ENCODE assay signal across 9 cellular contexts in the genomic region with DNA sequence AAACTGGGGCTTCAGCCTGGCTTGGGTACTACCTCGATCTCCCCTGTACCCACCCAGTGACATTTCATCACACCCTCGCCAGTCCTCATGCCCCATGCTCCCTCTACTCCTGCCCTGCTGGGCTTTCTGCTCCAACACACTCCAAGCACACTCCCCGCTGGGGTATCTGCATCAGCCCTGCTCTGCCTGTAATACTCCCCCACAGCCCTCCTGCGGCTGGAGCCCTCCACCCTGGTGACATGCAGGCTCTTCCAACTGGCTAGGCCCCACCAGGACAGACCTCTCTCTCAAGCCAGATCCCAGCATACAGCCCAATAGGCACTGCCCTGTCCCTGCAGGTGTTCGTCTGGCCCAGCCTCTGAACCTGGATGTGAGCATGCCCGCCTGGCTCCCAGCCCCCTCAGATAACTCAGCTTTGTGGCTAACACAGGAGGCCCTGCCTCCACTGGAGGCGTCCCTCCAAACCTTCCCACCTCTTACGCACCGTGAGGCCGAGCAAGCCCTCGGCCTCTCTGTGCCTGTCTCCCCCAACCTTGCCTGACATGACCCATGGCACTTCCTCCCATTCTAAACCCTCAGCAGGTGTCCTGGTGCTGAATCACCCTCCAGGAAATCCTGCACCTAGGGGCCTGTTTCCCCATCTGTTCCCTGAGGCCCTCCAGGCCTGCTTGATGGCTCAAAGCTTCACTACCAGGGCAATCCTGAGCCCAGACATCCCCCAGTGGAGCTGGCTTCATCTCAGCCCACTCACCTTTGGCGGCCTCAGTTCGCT. TPM values are rescaled to one million over a fixed set of nuclear protein-coding genes. Genes with fewer than 3 reads are reported as not detected.
DNase-seq lines count a peak whose midpoint lies in the region; ATAC-seq, FAIRE-seq and TF ChIP-seq lines count a peak whose summit lies in the region.
"Had no signal": no experiment of that assay in that cellular context is flagged by ENCODE, and none has a peak within 500 bp of the region (broad histone marks: within the 10 kb centered on the region; RNA-seq: fewer than 3 reads in every experiment).

No MANE protein-coding gene starts in this region.

- H3K4me1 Mint-ChIP-seq in activated naive CD8-positive, alpha-beta T cell treated with anti-CD3 and anti-CD28 coated beads, Interleukin-2, amount 10 ng/mL, durations not matched to agents 7 days and 5 days = peaks cover 7% of the 10 kb centered on the region
- H3K4me1 Mint-ChIP-seq in activated naive CD8-positive, alpha-beta T cell treated with anti-CD3 and anti-CD28 coated beads for 36 hours = peaks cover 9% of the 10 kb centered on the region
- H3K4me1 Mint-ChIP-seq in endodermal cell = peaks cover 11% of the 10 kb centered on the region

- no peaks in the 10 kb centered on the region for H3K9me3 ChIP-seq in endodermal cell (ENCODE audit: control insufficient read depth, low read length)

- H3K36me3 Mint-ChIP-seq in activated naive CD8-positive, alpha-beta T cell treated with anti-CD3 and anti-CD28 coated beads, Interleukin-2, amount 10 ng/mL, durations not matched to agents 7 days and 5 days = no peaks in the 10 kb centered on the region
- no peaks in the 10 kb centered on the region for H3K36me3 Mint-ChIP-seq in activated naive CD8-positive, alpha-beta T cell treated with anti-CD3 and anti-CD28 coated beads for 36 hours
- H3K36me3 Mint-ChIP-seq in endodermal cell (ENCODE audit: low read depth) = peaks cover 26% of the 10 kb centered on the region

- no peak for TF ChIP-seq CTCF in endodermal cell (conservative IDR thresholded peaks at IDR 0.05)

- H3K4me1 ChIP-seq in endodermal cell (ENCODE audit: control insufficient read depth, insufficient read depth, low read length) = peaks cover 9% of the 10 kb centered on the region

- no peak overlapping the region for H3K4me3 Mint-ChIP-seq in activated naive CD8-positive, alpha-beta T cell treated with anti-CD3 and anti-CD28 coated beads, Interleukin-2, amount 10 ng/mL, durations not matched to agents 7 days and 5 days
- H3K4me3 Mint-ChIP-seq in activated naive CD8-positive, alpha-beta T cell treated with anti-CD3 and anti-CD28 coated beads for 36 hours = no peak overlapping the region
- no peak overlapping the region for H3K4me3 Mint-ChIP-seq in endodermal cell
- H3K4me3 Mint-ChIP-seq: activated T-cell treated with anti-CD3 and anti-CD28 coated beads, Interleukin-2, amount 50 U/mL, for 4 hours had no signal

- no peaks in the 10 kb centered on the region for H3K9me3 Mint-ChIP-seq in activated naive CD8-positive, alpha-beta T cell treated with anti-CD3 and anti-CD28 coated beads, Interleukin-2, amount 10 ng/mL, durations not matched to agents 7 days and 5 days
- H3K9me3 Mint-ChIP-seq in activated naive CD8-positive, alpha-beta T cell treated with anti-CD3 and anti-CD28 coated beads for 36 hours = no peaks in the 10 kb centered on the region
- no peaks in the 10 kb centered on the region for H3K9me3 Mint-ChIP-seq in endodermal cell
- H3K9me3 Mint-ChIP-seq: activated T-cell treated with anti-CD3 and anti-CD28 coated beads, Interleukin-2, amount 50 U/mL, for 4 hours had no signal

- POLR2A ChIA-PET in activated naive CD8-positive, alpha-beta T cell treated with anti-CD3 and anti-CD28 coated beads, Interleukin-2, amount 10 ng/mL, durations not matched to agents 7 days and 5 days (lab: Charles Lee) = interaction anchor here (0.7 kb wide), 1 partner anchor 37 kb away, joined by 3 read pairs; no protein-coding TSS in a partner anchor

- no peak for ATAC-seq in activated naive CD8-positive, alpha-beta T cell treated with anti-CD3 and anti-CD28 coated beads, Interleukin-2, amount 10 ng/mL, durations not matched to agents 7 days and 5 days (ENCODE audit: low read depth)
- ATAC-seq in GM19035 (IDR thresholded peaks at IDR 0.05; ENCODE audit: unreplicated experiment) (no peak), HG03175 (IDR thresholded peaks at IDR 0.05; ENCODE audit: unreplicated experiment) (no peak)

- H3K27ac Mint-ChIP-seq in activated naive CD8-positive, alpha-beta T cell treated with anti-CD3 and anti-CD28 coated beads, Interleukin-2, amount 10 ng/mL, durations not matched to agents 7 days and 5 days = peak overlapping the region; percentile 68
- H3K27ac Mint-ChIP-seq in activated naive CD8-positive, alpha-beta T cell treated with anti-CD3 and anti-CD28 coated beads for 36 hours = no peak overlapping the region
- peak overlapping the region; percentile 82 for H3K27ac Mint-ChIP-seq in endodermal cell

- H3K36me3 ChIP-seq in endodermal cell (ENCODE audit: control insufficient read depth, insufficient read depth, low read length) = peaks cover 17% of the 10 kb centered on the region

- peak; percentile 40 for FAIRE-seq in urothelium cell line (lab: Jason Lieb, UNC)

- no peaks in the 10 kb centered on the region for H3K27me3 ChIP-seq in endodermal cell (ENCODE audit: control insufficient read depth, insufficient read depth, low read length, poor library complexity, severe bottlenecking)

- peak overlapping the region; percentile 90 for H3K27ac ChIP-seq in endodermal cell (ENCODE audit: low read depth, low read length)

- H3K4me3 ChIP-seq in endodermal cell (ENCODE audit: low read length) = no peak overlapping the region

- no peak for DNase-seq in activated naive CD8-positive, alpha-beta T cell treated with anti-CD3 and anti-CD28 coated beads, Interleukin-2, amount 10 ng/mL, durations not matched to agents 7 days and 5 days
- DNase-seq in activated naive CD8-positive, alpha-beta T cell treated with anti-CD3 and anti-CD28 coated beads for 36 hours = no peak
- DNase-seq in NCI-H345 (lab: John Stamatoyannopoulos, UW) (peak; percentile 77), endodermal cell (peak; percentile 62), urothelium cell line (ENCODE audit: low spot score) (no peak), mesenteric fat pad (ENCODE audit: low spot score) (no peak)
- DNase-seq: activated T-cell treated with anti-CD3 and anti-CD28 coated beads, Interleukin-2, amount 50 U/mL, for 4 hours had no signal

- 78 to 82% methylated on average over 9 to 13 of the region's 13 CpGs for WGBS in endodermal cell (ENCODE audit: insufficient coverage in 1 of 2, insufficient read length in 1 of 2), 2 experiments

- no peaks in the 10 kb centered on the region for H3K27me3 Mint-ChIP-seq in activated naive CD8-positive, alpha-beta T cell treated with anti-CD3 and anti-CD28 coated beads, Interleukin-2, amount 10 ng/mL, durations not matched to agents 7 days and 5 days
- no peaks in the 10 kb centered on the region for H3K27me3 Mint-ChIP-seq in activated naive CD8-positive, alpha-beta T cell treated with anti-CD3 and anti-CD28 coated beads for 36 hours
- no peaks in the 10 kb centered on the region for H3K27me3 Mint-ChIP-seq in endodermal cell (ENCODE audit: insufficient read depth)

- peak overlapping the region; percentile 13 for H3K9ac ChIP-seq in endodermal cell (ENCODE audit: extremely low read depth, low read length, poor library complexity, severe bottlenecking)

RNA-seq across cellular contexts. Expression of a gene that starts 33.5 kb away (rescaled TPM):
- total RNA-seq in activated naive CD8-positive, alpha-beta T cell treated with anti-CD3 and anti-CD28 coated beads, Interleukin-2, amount 10 ng/mL, durations not matched to agents 7 days and 5 days = 10 to 100 TPM; 20.7 to 20.8 TPM
- 10 to 100 TPM; 20.3 to 20.9 TPM for total RNA-seq in activated naive CD8-positive, alpha-beta T cell treated with anti-CD3 and anti-CD28 coated beads for 36 hours
- total RNA-seq in endodermal cell (10 to 100 TPM in 1 of 2 donors, 1 to 10 TPM in 1; 7.3 to 13.6 TPM), mesenteric fat pad (20.2 TPM)
- polyA plus RNA-seq in endodermal cell (2013, experiment 1 of 2) = 11.2 TPM
- 12.2 TPM for polyA plus RNA-seq in endodermal cell (2013, experiment 2 of 2)

RNA-seq across cellular contexts. Expression of a gene that starts 33.5 kb away (rescaled TPM):
- 10 to 100 TPM; 68.6 to 70.0 TPM for total RNA-seq in activated naive CD8-positive, alpha-beta T cell treated with anti-CD3 and anti-CD28 coated beads, Interleukin-2, amount 10 ng/mL, durations not matched to agents 7 days and 5 days
- 10 to 100 TPM; 76.1 to 79.6 TPM for total RNA-seq in activated naive CD8-positive, alpha-beta T cell treated with anti-CD3 and anti-CD28 coated beads for 36 hours
- 10 to 100 TPM; 26.6 to 27.8 TPM for total RNA-seq in endodermal cell
- 84.5 TPM for polyA plus RNA-seq in endodermal cell (2013, experiment 1 of 2)
- polyA plus RNA-seq in endodermal cell (2013, experiment 2 of 2) = 77.3 TPM
- total RNA-seq in mesenteric fat pad = 144 TPM

RNA-seq across cellular contexts. Expression of a gene that starts 41.5 kb away (rescaled TPM):
- total RNA-seq in activated naive CD8-positive, alpha-beta T cell treated with anti-CD3 and anti-CD28 coated beads, Interleukin-2, amount 10 ng/mL, durations not matched to agents 7 days and 5 days = 1 to 10 TPM; 1.5 to 1.6 TPM
- 1 to 10 TPM; 1.1 to 1.6 TPM for total RNA-seq in activated naive CD8-positive, alpha-beta T cell treated with anti-CD3 and anti-CD28 coated beads for 36 hours
- 10 to 100 TPM; 48.3 to 61.3 TPM for total RNA-seq in endodermal cell
- 71.1 TPM for polyA plus RNA-seq in endodermal cell (2013, experiment 1 of 2)
- polyA plus RNA-seq in endodermal cell (2013, experiment 2 of 2) = 66.0 TPM
- total RNA-seq in mesenteric fat pad = 5.3 TPM

RNA-seq across cellular contexts. Expression of a gene that starts 45.8 kb away (rescaled TPM):
- 10 to 100 TPM; 40.7 to 41.2 TPM for total RNA-seq in activated naive CD8-positive, alpha-beta T cell treated with anti-CD3 and anti-CD28 coated beads, Interleukin-2, amount 10 ng/mL, durations not matched to agents 7 days and 5 days
- 10 to 100 TPM; 16.5 to 21.5 TPM for total RNA-seq in activated naive CD8-positive, alpha-beta T cell treated with anti-CD3 and anti-CD28 coated beads for 36 hours
- total RNA-seq in endodermal cell (10 to 100 TPM; 19.9 to 21.8 TPM), mesenteric fat pad (34.8 TPM)
- polyA plus RNA-seq in endodermal cell (2013, experiment 1 of 2) = 8.5 TPM
- 9.2 TPM for polyA plus RNA-seq in endodermal cell (2013, experiment 2 of 2)

Comparison
In these comparisons a context has a peak if more than half of its experiments do, and no peak if none do; other contexts are left out.
1. DNase-seq: peak in NCI-H345 (single experiment) and endodermal cell (single experiment); none in activated naive CD8-positive, alpha-beta T cell treated with anti-CD3 and anti-CD28 coated beads, Interleukin-2, amount 10 ng/mL, durations not matched to agents 7 days and 5 days (single experiment), activated naive CD8-positive, alpha-beta T cell treated with anti-CD3 and anti-CD28 coated beads for 36 hours (single experiment), urothelium cell line (single experiment) and mesenteric fat pad (single experiment).